Comparison of ENCODE assay signal across 36 cellular contexts in genomic region chr7:26122745-26123144, GRCh38.
"Had no signal": no experiment of that assay in that cellular context is flagged by ENCODE, and none has a peak within 500 bp of the region (broad histone marks: within the 10 kb centered on the region; RNA-seq: fewer than 3 reads in every experiment).

No MANE protein-coding gene starts in this region.

- FAIRE-seq: bronchial epithelial cell, TTC549 had no signal

- H3K4me1 Mint-ChIP-seq: activated CD8-positive, alpha-beta memory T cell treated with anti-CD3 and anti-CD28 coated beads, Interleukin-2, amount 10 ng/mL, durations not matched to agents 7 days and 5 days; activated naive CD8-positive, alpha-beta T cell treated with anti-CD3 and anti-CD28 coated beads, Interleukin-2, amount 10 ng/mL, durations not matched to agents 7 days and 5 days; brain; central memory CD8-positive, alpha-beta T cell had no signal

- H3K36me3 ChIP-seq: ascending aorta, cardiac muscle cell, colonic mucosa had no signal

- H3K4me3 ChIP-seq: ascending aorta, cardiac muscle cell, colonic mucosa had no signal

- H3K27me3 Mint-ChIP-seq: activated naive CD4-positive, alpha-beta T cell treated with anti-CD3 and anti-CD28 coated beads, Interleukin-2, amount 50 U/mL, for 24 hours; activated naive CD8-positive, alpha-beta T cell treated with anti-CD3 and anti-CD28 coated beads, Interleukin-2, amount 10 ng/mL, durations not matched to agents 7 days and 5 days; activated naive CD8-positive, alpha-beta T cell treated with anti-CD3 and anti-CD28 coated beads, Interleukin-2, amount 50 U/mL, for 24 hours; activated T-cell treated with anti-CD3 and anti-CD28 coated beads, Interleukin-2, amount 50 U/mL, for 24 hours had no signal

- ATAC-seq: activated CD8-positive, alpha-beta memory T cell treated with anti-CD3 and anti-CD28 coated beads, Interleukin-2, amount 10 ng/mL, durations not matched to agents 7 days and 5 days; activated CD8-positive, alpha-beta T cell treated with anti-CD3 and anti-CD28 coated beads for 36 hours; activated naive CD8-positive, alpha-beta T cell treated with anti-CD3 and anti-CD28 coated beads, Interleukin-2, amount 50 U/mL, for 24 hours had no signal

- H3K27ac ChIP-seq: ascending aorta, cardiac muscle cell, colonic mucosa, VCaP had no signal

- H3K9me3 Mint-ChIP-seq: activated B cell treated with CpG ODN at 0.5 μM for 24 hours; activated CD4-positive, alpha-beta memory T cell treated with anti-CD3 and anti-CD28 coated beads for 36 hours; activated CD4-positive, alpha-beta T cell treated with anti-CD3 and anti-CD28 coated beads, Interleukin-2, amount 10 ng/mL, durations not matched to agents 24 days and 14 days; activated CD8-positive, alpha-beta T cell treated with anti-CD3 and anti-CD28 coated beads for 36 hours; activated naive CD4-positive, alpha-beta T cell treated with anti-CD3 and anti-CD28 coated beads, Interleukin-2, amount 10 ng/mL, durations not matched to agents 7 days and 5 days; activated naive CD4-positive, alpha-beta T cell treated with anti-CD3 and anti-CD28 coated beads, Interleukin-2, amount 50 U/mL, for 24 hours; activated naive CD8-positive, alpha-beta T cell treated with anti-CD3 and anti-CD28 coated beads, Interleukin-2, amount 10 ng/mL, durations not matched to agents 7 days and 5 days; activated naive CD8-positive, alpha-beta T cell treated with anti-CD3 and anti-CD28 coated beads, Interleukin-2, amount 50 U/mL, for 24 hours; activated T-cell treated with anti-CD3 and anti-CD28 coated beads, Interleukin-2, amount 50 U/mL, for 24 hours; activated T-helper 2 cell treated with anti-CD3 and anti-CD28 coated beads, Interferon-gamma antibody, Interleukin-2, Interleukin-4, amounts not matched to agents 10 μg/mL and 5 μg/mL and 100 μg/mL, durations not matched to agents 14 hours and 24 hours and 36 hours; brain; central memory CD8-positive, alpha-beta T cell; T-helper 2 cell treated with Interferon-gamma antibody and Interleukin-4, amounts not matched to agents 5 μg/mL and 100 μg/mL, for 36 hours had no signal

- H3K27me3 ChIP-seq: ascending aorta, cardiac muscle cell, colonic mucosa had no signal

- DNase-seq: activated B cell treated with CpG ODN at 0.5 μM for 24 hours; activated CD4-positive, alpha-beta memory T cell treated with anti-CD3 and anti-CD28 coated beads for 36 hours; activated CD4-positive, alpha-beta T cell treated with anti-CD3 and anti-CD28 coated beads for 4 hours; activated CD4-positive, alpha-beta T cell treated with anti-CD3 and anti-CD28 coated beads, Interleukin-2, amount 10 ng/mL, durations not matched to agents 24 days and 14 days; activated CD4-positive, alpha-beta T cell treated with anti-CD3 and anti-CD28 coated beads, Interleukin-2, amount 50 U/mL, for 1 hour; activated CD4-positive, alpha-beta T cell treated with anti-CD3 and anti-CD28 coated beads, Interleukin-2, amount 50 U/mL, for 4 hours; activated CD4-positive, CD25-positive, alpha-beta regulatory T cell treated with anti-CD3 and anti-CD28 coated beads, Interleukin-2, amount 50 U/mL, for 72 hours; activated CD8-positive, alpha-beta memory T cell treated with anti-CD3 and anti-CD28 coated beads, Interleukin-2, amount 10 ng/mL, durations not matched to agents 7 days and 5 days; activated CD8-positive, alpha-beta memory T cell treated with anti-CD3 and anti-CD28 coated beads, Interleukin-2, amount 50 U/mL, for 48 hours; activated CD8-positive, alpha-beta T cell treated with anti-CD3 and anti-CD28 coated beads for 36 hours; activated effector memory CD4-positive, alpha-beta T cell treated with Interleukin-2 at 50 U/mL for 16 hours; activated gamma-delta T cell; activated naive CD4-positive, alpha-beta T cell treated with anti-CD3 and anti-CD28 coated beads, Interleukin-2, amount 10 ng/mL, durations not matched to agents 7 days and 5 days; activated naive CD4-positive, alpha-beta T cell treated with Interleukin-2 at 50 U/mL for 16 hours; activated naive CD8-positive, alpha-beta T cell treated with anti-CD3 and anti-CD28 coated beads, Interleukin-2, amount 10 ng/mL, durations not matched to agents 7 days and 5 days; activated naive CD8-positive, alpha-beta T cell treated with anti-CD3 and anti-CD28 coated beads, Interleukin-2, amount 50 U/mL, for 24 hours; activated T-cell treated with anti-CD3 and anti-CD28 coated beads, Interleukin-2, amount 50 U/mL, for 24 hours; activated T-cell treated with anti-CD3 and anti-CD28 coated beads, Interleukin-2, amount 50 U/mL, for 48 hours; amygdala; anterior cingulate cortex; caudate nucleus; cerebellar nuclear complex; colonic mucosa; T-helper 2 cell; T-helper 9 cell had no signal

- H3K9me3 ChIP-seq: ascending aorta, colonic mucosa had no signal

- H3K27ac Mint-ChIP-seq: activated B cell treated with CpG ODN at 0.5 μM for 24 hours; activated CD4-positive, alpha-beta memory T cell treated with anti-CD3 and anti-CD28 coated beads for 36 hours; activated CD4-positive, alpha-beta T cell treated with anti-CD3 and anti-CD28 coated beads, Interleukin-2, amount 10 ng/mL, durations not matched to agents 24 days and 14 days; activated CD8-positive, alpha-beta memory T cell treated with anti-CD3 and anti-CD28 coated beads, Interleukin-2, amount 10 ng/mL, durations not matched to agents 7 days and 5 days; activated CD8-positive, alpha-beta T cell treated with anti-CD3 and anti-CD28 coated beads for 36 hours; activated naive CD4-positive, alpha-beta T cell treated with anti-CD3 and anti-CD28 coated beads, Interleukin-2, amount 10 ng/mL, durations not matched to agents 7 days and 5 days; activated naive CD4-positive, alpha-beta T cell treated with anti-CD3 and anti-CD28 coated beads, Interleukin-2, amount 50 U/mL, for 24 hours; activated naive CD8-positive, alpha-beta T cell; activated naive CD8-positive, alpha-beta T cell treated with anti-CD3 and anti-CD28 coated beads, Interleukin-2, amount 10 ng/mL, durations not matched to agents 7 days and 5 days; activated naive CD8-positive, alpha-beta T cell treated with anti-CD3 and anti-CD28 coated beads, Interleukin-2, amount 50 U/mL, for 24 hours; activated T-cell treated with anti-CD3 and anti-CD28 coated beads, Interleukin-2, amount 50 U/mL, for 24 hours; activated T-helper 2 cell treated with anti-CD3 and anti-CD28 coated beads, Interferon-gamma antibody, Interleukin-2, Interleukin-4, amounts not matched to agents 10 μg/mL and 5 μg/mL and 100 μg/mL, durations not matched to agents 14 hours and 24 hours and 36 hours; brain; T-helper 2 cell treated with Interferon-gamma antibody and Interleukin-4, amounts not matched to agents 5 μg/mL and 100 μg/mL, for 36 hours had no signal

- H3K4me3 Mint-ChIP-seq: activated B cell treated with CpG ODN at 0.5 μM for 24 hours; activated CD4-positive, alpha-beta memory T cell treated with anti-CD3 and anti-CD28 coated beads for 36 hours; activated CD4-positive, alpha-beta T cell treated with anti-CD3 and anti-CD28 coated beads, Interleukin-2, amount 10 ng/mL, durations not matched to agents 24 days and 14 days; activated CD8-positive, alpha-beta memory T cell treated with anti-CD3 and anti-CD28 coated beads, Interleukin-2, amount 10 ng/mL, durations not matched to agents 7 days and 5 days; activated CD8-positive, alpha-beta T cell treated with anti-CD3 and anti-CD28 coated beads for 36 hours; activated naive CD4-positive, alpha-beta T cell treated with anti-CD3 and anti-CD28 coated beads, Interleukin-2, amount 10 ng/mL, durations not matched to agents 7 days and 5 days; activated naive CD4-positive, alpha-beta T cell treated with anti-CD3 and anti-CD28 coated beads, Interleukin-2, amount 50 U/mL, for 24 hours; activated naive CD8-positive, alpha-beta T cell; activated naive CD8-positive, alpha-beta T cell treated with anti-CD3 and anti-CD28 coated beads, Interleukin-2, amount 10 ng/mL, durations not matched to agents 7 days and 5 days; activated naive CD8-positive, alpha-beta T cell treated with anti-CD3 and anti-CD28 coated beads, Interleukin-2, amount 50 U/mL, for 24 hours; activated T-cell treated with anti-CD3 and anti-CD28 coated beads, Interleukin-2, amount 50 U/mL, for 24 hours; brain; central memory CD8-positive, alpha-beta T cell; T-helper 2 cell treated with Interferon-gamma antibody and Interleukin-4, amounts not matched to agents 5 μg/mL and 100 μg/mL, for 36 hours had no signal

- H3K36me3 Mint-ChIP-seq: activated CD4-positive, alpha-beta memory T cell treated with anti-CD3 and anti-CD28 coated beads for 36 hours; activated CD8-positive, alpha-beta memory T cell treated with anti-CD3 and anti-CD28 coated beads, Interleukin-2, amount 10 ng/mL, durations not matched to agents 7 days and 5 days; activated naive CD4-positive, alpha-beta T cell treated with anti-CD3 and anti-CD28 coated beads, Interleukin-2, amount 10 ng/mL, durations not matched to agents 7 days and 5 days; activated naive CD4-positive, alpha-beta T cell treated with anti-CD3 and anti-CD28 coated beads, Interleukin-2, amount 50 U/mL, for 24 hours; activated naive CD8-positive, alpha-beta T cell treated with anti-CD3 and anti-CD28 coated beads, Interleukin-2, amount 10 ng/mL, durations not matched to agents 7 days and 5 days; brain had no signal

- H3K4me1 ChIP-seq: ascending aorta, colonic mucosa had no signal
